Comparison of ENCODE assay signal across 8 cellular contexts in the genomic region with DNA sequence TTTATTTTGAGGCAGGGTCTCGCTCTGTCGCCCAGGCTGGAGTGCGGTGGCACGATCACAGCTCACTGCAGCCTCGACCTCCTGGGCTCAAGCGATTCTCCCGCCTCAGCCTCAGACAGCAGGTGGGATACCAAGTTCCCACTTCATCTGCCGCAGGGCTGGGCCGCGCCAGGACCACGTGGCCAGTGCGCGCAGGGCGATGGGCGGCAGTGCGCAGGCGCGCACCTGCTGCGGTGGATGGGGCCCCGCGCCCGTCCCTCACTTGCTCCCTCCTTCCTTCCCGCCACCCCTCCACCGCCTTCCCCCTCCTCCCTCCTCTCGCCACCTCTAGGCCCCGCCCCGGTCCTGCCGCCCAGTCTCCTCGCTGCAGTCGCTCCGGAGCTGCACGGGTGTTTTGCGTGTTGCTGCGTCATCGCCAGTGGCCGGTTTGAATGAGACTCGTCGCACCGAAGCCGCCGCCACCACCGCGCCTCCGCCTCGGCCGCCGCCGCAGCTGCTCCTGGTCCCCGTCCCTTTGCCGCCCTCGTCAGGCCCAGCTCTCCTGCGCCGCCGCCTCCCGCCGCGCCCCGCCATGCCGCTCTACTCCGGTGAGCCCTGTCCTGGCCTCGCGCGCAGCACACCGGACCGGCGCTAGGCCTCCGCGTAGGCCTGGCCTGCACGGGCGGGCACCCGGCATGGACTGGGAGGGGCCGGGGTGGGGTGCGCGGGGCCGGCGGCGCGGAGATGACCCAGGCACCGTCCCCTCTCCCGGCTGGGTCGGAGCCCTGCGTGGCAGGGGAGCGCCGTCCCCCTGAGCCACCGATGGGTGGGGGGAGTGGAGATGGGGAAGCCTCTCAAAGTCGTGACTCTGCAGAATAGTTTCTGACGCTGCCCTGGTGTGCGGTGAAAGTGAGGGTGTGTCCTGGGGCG. TPM values are rescaled to one million over a fixed set of nuclear protein-coding genes. Genes with fewer than 3 reads are reported as not detected.
DNase-seq lines count a peak whose midpoint lies in the region; ATAC-seq and TF ChIP-seq lines count a peak whose summit lies in the region.

A gene (plus strand): TSS at position 430 of the 909 bp plus-strand sequence. CDS start 142 bp downstream, at position 572.

- intact Hi-C loops in mammary epithelial cell (cut with micrococcal nuclease), result loop anchor here (5.0 kb wide), 1 partner anchor 109 kb away; a partner anchor contains a TSS

- peak within 1 kb of the TSS; percentile 85 for H3K4me2 ChIP-seq in mammary epithelial cell (ENCODE audit: insufficient read depth, low read depth, low read length)

- no peak for TF ChIP-seq CTCF in WI38 (IDR thresholded peaks at IDR 0.05; ENCODE audit: low read depth, low read length)
- peak in 1 of 2 donors; percentile 3 for TF ChIP-seq CTCF in mammary epithelial cell (conservative IDR thresholded peaks at IDR 0.05 in 1 of 2, IDR thresholded peaks at IDR 0.05 in 1 of 2; ENCODE audit: extremely low read depth in 1 of 2, insufficient read depth in 1 of 2, low read depth in 1 of 2, low read length in 2 of 2)

- no peaks in the 10 kb centered on the region for H3K27me3 ChIP-seq in mammary epithelial cell (ENCODE audit: insufficient read depth, low read length)
- peaks cover 14% of the 10 kb centered on the region for H3K27me3 ChIP-seq in iPS-20b (ENCODE audit: insufficient read depth, low read length)

- H3K27ac ChIP-seq in mammary epithelial cell (ENCODE audit: insufficient read depth, low read depth, low read length) (peak within 1 kb of the TSS; percentile 93), iPS-20b (ENCODE audit: low read length) (peak within 1 kb of the TSS; percentile 47), skin epidermis (peak within 1 kb of the TSS; percentile 76 to 95 (median 87))

- H3K79me2 ChIP-seq in mammary epithelial cell (ENCODE audit: insufficient read depth, low read length), result peaks cover 51% of the 10 kb centered on the region

- H3K4me1 ChIP-seq in mammary epithelial cell (ENCODE audit: insufficient read depth, low read length) (peaks cover 8% of the 10 kb centered on the region), iPS-20b (ENCODE audit: insufficient read depth, low read length) (no peaks in the 10 kb centered on the region; the same call in 1 of the 2 replicates)

- CTCF ChIA-PET in mammary epithelial cell (lab: Charles Lee; ENCODE audit: low non-redundant PET), result no interaction called here

- in situ Hi-C loops in GM18951 (cut with MboI; ENCODE audit: low sequenced_read_pairs, unreplicated experiment) (no loop called here), mammary epithelial cell (cut with MboI; ENCODE audit: low sequenced_read_pairs in 2 of 2) (no loop called here)

- H3K9me3 ChIP-seq in mammary epithelial cell (replicated peaks; ENCODE audit: insufficient read depth, low read length) (no peaks in the 10 kb centered on the region), iPS-20b (ENCODE audit: insufficient read depth, low read depth, low read length) (no peaks in the 10 kb centered on the region)

- peak; percentile 76 for TF ChIP-seq POLR2A in GM18951 (IDR thresholded peaks at IDR 0.05; ENCODE audit: extremely low read depth, insufficient read depth, insufficient read length)

- peak; percentile 92 for ATAC-seq in HG03175 (IDR thresholded peaks at IDR 0.05; ENCODE audit: unreplicated experiment)

- dilution Hi-C loops in mammary epithelial cell (cut with HindIII; ENCODE audit: low sequenced_read_pairs), result no loop called here

- peaks cover 5% of the 10 kb centered on the region for H3K36me3 ChIP-seq in mammary epithelial cell (ENCODE audit: insufficient read depth, low read length)
- H3K36me3 ChIP-seq in iPS-20b (ENCODE audit: insufficient read depth, low read depth, low read length), result peaks cover 9% of the 10 kb centered on the region; the same call in 1 of the 2 replicates

- no TSS peak for BruUV-seq in mammary epithelial cell (replicated peaks; lab: Mats Ljungman, UMichigan)

- H3K9ac ChIP-seq in mammary epithelial cell (ENCODE audit: insufficient read depth, low read length), result peak within 1 kb of the TSS; percentile 91
- peak within 1 kb of the TSS; percentile 72 for H3K9ac ChIP-seq in iPS-20b (ENCODE audit: low read depth, low read length)

- peak; percentile 98 for DNase-seq in AG08396 (ENCODE audit: low spot score)
- DNase-seq in NCI-H2227 treated with DMSO at 0.1 percent for 48 hours (lab: John Stamatoyannopoulos, UW), result peak; percentile 96
- peak; percentile 95 for DNase-seq in mammary epithelial cell

- peak within 1 kb of the TSS; percentile 89 for H2AFZ ChIP-seq in mammary epithelial cell (ENCODE audit: low read depth, low read length)

- H3K4me3 ChIP-seq in WI38 (ENCODE audit: low read depth, low read length) (peak within 1 kb of the TSS; percentile 75), mammary epithelial cell (replicated peaks in 1 of 3; ENCODE audit: insufficient read depth in 1 of 3, low read depth in 2 of 3, low read length in 3 of 3) (peak within 1 kb of the TSS; percentile 72 to 99 (median 85)), iPS-20b (ENCODE audit: low read length) (peak within 1 kb of the TSS; percentile 90), skin epidermis (peak within 1 kb of the TSS; percentile 74 to 100 (median 99))

- H4K20me1 ChIP-seq in mammary epithelial cell (ENCODE audit: insufficient read depth, low read length), result no peaks in the 10 kb centered on the region

- no CpG with 5 or more reads among the region's 89 CpGs for WGBS in mammary epithelial cell (ENCODE audit: low coverage, missing lambda C conversion rate)

RNA-seq across cellular contexts. Expression of the gene that starts here (rescaled TPM):
- 10 to 100 TPM; 29.0 to 97.3 TPM for total RNA-seq in mammary epithelial cell
- polyA plus RNA-seq in mammary epithelial cell, result 19.5 TPM
- 54.6 TPM for polyA minus RNA-seq in mammary epithelial cell

Comparison
In these comparisons a context has a peak if more than half of its experiments do, and no peak if none do; other contexts are left out.
1. Peak in every context shown above with its lines: DNase-seq, ATAC-seq, H3K4me3 ChIP-seq and H3K27ac ChIP-seq.